In the genomic region with DNA sequence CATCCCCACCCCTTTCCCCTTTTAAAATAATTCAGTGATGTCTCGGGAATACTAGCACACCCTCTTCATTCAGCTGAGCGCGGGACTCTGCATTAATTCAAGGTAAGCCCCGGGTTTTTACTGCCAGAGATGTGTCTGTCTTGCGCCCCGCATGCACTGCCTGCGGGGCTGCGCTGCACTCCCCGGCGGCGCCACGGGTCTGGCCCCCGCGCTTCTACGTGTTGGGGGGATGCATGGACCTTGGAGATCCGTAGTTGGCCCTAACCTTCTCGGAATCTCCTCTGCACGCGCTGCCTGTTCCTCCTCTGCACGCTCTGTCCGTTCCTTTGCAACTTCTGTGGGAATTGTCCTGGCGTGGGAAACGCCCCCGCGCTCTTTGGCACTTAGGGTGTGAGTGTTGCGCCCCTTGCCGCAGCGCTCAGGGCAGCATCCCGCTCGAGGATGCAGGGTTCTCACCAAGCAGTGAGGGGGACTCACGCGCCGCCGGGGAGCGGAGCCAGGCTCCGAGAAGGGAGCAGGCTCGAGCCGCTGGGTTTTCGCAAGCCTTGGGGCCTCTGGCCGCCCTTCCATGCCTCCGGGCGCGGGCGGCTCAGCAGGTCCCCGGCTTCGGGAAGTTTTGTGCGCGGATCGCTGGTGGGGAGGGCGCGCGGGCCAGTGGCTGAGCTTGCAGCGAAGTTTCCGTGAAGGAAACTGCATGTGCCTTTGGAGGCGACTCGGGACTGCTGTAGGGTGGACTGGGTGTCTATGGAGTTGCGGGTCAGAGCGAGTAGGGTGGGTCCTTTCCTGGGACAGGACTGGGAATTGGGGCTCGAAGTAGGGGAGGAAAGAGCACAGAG, we compare ENCODE assay signal across 1 cellular context.
TF ChIP-seq lines count a peak whose summit lies in the region.

No MANE protein-coding gene starts in this region.

TF ChIP-seq in HEK293, 187 proteins besides CTCF, POLR2A, EP300 and RAD21 (continued from another document):
- TF ChIP-seq, protein P1, sequence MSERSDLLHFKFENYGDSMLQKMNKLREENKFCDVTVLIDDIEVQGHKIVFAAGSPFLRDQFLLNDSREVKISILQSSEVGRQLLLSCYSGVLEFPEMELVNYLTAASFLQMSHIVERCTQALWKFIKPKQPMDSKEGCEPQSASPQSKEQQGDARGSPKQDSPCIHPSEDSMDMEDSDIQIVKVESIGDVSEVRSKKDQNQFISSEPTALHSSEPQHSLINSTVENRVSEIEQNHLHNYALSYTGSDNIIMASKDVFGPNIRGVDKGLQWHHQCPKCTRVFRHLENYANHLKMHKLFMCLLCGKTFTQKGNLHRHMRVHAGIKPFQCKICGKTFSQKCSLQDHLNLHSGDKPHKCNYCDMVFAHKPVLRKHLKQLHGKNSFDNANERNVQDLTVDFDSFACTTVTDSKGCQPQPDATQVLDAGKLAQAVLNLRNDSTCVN (tag by site-specific recombination; optimal IDR thresholded peaks at IDR 0.05): peak; percentile 38
- TF ChIP-seq, protein P2, sequence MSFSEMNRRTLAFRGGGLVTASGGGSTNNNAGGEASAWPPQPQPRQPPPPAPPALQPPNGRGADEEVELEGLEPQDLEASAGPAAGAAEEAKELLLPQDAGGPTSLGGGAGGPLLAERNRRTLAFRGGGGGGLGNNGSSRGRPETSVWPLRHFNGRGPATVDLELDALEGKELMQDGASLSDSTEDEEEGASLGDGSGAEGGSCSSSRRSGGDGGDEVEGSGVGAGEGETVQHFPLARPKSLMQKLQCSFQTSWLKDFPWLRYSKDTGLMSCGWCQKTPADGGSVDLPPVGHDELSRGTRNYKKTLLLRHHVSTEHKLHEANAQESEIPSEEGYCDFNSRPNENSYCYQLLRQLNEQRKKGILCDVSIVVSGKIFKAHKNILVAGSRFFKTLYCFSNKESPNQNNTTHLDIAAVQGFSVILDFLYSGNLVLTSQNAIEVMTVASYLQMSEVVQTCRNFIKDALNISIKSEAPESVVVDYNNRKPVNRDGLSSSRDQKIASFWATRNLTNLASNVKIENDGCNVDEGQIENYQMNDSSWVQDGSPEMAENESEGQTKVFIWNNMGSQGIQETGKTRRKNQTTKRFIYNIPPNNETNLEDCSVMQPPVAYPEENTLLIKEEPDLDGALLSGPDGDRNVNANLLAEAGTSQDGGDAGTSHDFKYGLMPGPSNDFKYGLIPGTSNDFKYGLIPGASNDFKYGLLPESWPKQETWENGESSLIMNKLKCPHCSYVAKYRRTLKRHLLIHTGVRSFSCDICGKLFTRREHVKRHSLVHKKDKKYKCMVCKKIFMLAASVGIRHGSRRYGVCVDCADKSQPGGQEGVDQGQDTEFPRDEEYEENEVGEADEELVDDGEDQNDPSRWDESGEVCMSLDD (tag by site-specific recombination; IDR thresholded peaks at IDR 0.05): 0 out of 2 replicates have a peak, but pooled peaks have one; percentile 21
- TF ChIP-seq ZBTB48 (tag by site-specific recombination; IDR thresholded peaks at IDR 0.05): peak; percentile 64; the same call in 1 of the 2 replicates
- TF ChIP-seq ZNF335 (tag by site-specific recombination; conservative IDR thresholded peaks at IDR 0.05): peak; percentile 90
- TF ChIP-seq ZNF776 (tag by site-specific recombination; IDR thresholded peaks at IDR 0.05; ENCODE audit: borderline replicate concordance): no peak
- TF ChIP-seq, protein P3, sequence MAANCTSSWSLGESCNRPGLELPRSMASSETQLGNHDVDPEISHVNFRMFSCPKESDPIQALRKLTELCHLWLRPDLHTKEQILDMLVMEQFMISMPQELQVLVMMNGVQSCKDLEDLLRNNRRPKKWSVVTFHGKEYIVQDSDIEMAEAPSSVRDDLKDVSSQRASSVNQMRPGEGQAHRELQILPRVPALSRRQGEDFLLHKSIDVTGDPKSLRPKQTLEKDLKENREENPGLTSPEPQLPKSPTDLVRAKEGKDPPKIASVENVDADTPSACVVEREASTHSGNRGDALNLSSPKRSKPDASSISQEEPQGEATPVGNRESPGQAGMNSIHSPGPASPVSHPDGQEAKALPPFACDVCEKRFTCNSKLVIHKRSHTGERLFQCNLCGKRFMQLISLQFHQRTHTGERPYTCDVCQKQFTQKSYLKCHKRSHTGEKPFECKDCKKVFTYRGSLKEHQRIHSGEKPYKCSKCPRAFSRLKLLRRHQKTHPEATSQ (tag by site-specific recombination; IDR thresholded peaks at IDR 0.05): no peak
- TF ChIP-seq ZNF114 (tag by site-specific recombination; IDR thresholded peaks at IDR 0.05): no peak
- TF ChIP-seq ZBTB20 (tag by site-specific recombination; IDR thresholded peaks at IDR 0.05): peak; percentile 87
- TF ChIP-seq EGR2 (tag by site-specific recombination; IDR thresholded peaks at IDR 0.05; ENCODE audit: low read depth): 0 out of 2 replicates have a peak, but pooled peaks have one; percentile 25
- TF ChIP-seq ZNF274 (IDR thresholded peaks at IDR 0.05; ENCODE audit: low read length): no peak
- no peak for TF ChIP-seq ZNF274 (tag by site-specific recombination; IDR thresholded peaks at IDR 0.05; ENCODE audit: borderline replicate concordance)
- peak; percentile 93 for TF ChIP-seq ZBTB17 (tag by site-specific recombination; IDR thresholded peaks at IDR 0.05)
- peak; percentile 81 for TF ChIP-seq ZFHX2 (tag by site-specific recombination; conservative IDR thresholded peaks at IDR 0.05)
- TF ChIP-seq, protein P4, sequence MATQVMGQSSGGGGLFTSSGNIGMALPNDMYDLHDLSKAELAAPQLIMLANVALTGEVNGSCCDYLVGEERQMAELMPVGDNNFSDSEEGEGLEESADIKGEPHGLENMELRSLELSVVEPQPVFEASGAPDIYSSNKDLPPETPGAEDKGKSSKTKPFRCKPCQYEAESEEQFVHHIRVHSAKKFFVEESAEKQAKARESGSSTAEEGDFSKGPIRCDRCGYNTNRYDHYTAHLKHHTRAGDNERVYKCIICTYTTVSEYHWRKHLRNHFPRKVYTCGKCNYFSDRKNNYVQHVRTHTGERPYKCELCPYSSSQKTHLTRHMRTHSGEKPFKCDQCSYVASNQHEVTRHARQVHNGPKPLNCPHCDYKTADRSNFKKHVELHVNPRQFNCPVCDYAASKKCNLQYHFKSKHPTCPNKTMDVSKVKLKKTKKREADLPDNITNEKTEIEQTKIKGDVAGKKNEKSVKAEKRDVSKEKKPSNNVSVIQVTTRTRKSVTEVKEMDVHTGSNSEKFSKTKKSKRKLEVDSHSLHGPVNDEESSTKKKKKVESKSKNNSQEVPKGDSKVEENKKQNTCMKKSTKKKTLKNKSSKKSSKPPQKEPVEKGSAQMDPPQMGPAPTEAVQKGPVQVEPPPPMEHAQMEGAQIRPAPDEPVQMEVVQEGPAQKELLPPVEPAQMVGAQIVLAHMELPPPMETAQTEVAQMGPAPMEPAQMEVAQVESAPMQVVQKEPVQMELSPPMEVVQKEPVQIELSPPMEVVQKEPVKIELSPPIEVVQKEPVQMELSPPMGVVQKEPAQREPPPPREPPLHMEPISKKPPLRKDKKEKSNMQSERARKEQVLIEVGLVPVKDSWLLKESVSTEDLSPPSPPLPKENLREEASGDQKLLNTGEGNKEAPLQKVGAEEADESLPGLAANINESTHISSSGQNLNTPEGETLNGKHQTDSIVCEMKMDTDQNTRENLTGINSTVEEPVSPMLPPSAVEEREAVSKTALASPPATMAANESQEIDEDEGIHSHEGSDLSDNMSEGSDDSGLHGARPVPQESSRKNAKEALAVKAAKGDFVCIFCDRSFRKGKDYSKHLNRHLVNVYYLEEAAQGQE (tag by site-specific recombination; IDR thresholded peaks at IDR 0.05): 0 out of 2 replicates have a peak, but pooled peaks have one; percentile 2
- TF ChIP-seq GLIS2 (tag by site-specific recombination; IDR thresholded peaks at IDR 0.05): peak; percentile 55
- peak; percentile 37; the same call in 1 of the 2 replicates for TF ChIP-seq ZNF777 (tag by site-specific recombination; IDR thresholded peaks at IDR 0.05; ENCODE audit: borderline replicate concordance)
- TF ChIP-seq, protein P5, sequence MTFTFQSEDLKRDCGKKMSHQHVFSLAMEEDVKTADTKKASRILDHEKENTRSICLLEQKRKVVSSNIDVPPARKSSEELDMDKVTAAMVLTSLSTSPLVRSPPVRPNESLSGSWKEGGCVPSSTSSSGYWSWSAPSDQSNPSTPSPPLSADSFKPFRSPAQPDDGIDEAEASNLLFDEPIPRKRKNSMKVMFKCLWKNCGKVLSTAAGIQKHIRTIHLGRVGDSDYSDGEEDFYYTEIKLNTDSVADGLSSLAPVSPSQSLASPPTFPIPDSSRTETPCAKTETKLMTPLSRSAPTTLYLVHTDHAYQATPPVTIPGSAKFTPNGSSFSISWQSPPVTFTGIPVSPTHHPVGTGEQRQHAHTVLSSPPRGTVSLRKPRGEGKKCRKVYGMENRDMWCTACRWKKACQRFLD (tag by site-specific recombination; IDR thresholded peaks at IDR 0.05): no peak
